In the genomic region with DNA sequence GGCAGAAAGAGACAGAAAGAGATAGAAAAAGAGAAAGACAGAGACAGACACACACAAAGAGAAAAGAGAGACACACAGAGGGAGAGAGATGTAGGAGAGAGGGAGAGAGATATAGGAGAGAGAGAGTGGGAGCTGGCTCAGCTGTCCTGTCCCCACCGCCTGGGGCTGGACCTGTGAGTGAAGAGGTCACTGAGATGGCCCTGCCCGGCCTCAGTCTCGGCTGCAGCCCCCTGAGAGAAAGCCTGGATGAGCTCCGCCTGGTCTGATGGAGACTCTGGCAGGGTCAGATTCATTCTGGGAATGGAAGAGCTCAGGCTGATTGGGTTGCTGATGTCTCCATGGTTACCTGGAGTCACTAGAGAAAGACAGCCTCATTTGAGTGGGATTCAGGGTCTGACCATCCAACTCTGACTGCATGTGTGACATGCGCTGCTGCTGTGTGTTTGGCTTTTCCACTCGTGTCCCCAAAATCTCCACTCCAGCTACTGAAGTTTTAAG, we compare ENCODE assay signal across 16 cellular contexts. TPM values are rescaled to one million over a fixed set of nuclear protein-coding genes. Genes with fewer than 3 reads are reported as not detected.
DNase-seq lines count a peak whose midpoint lies in the region; ATAC-seq and TF ChIP-seq lines count a peak whose summit lies in the region.
"Had no signal": no experiment of that assay in that cellular context is flagged by ENCODE, and none has a peak within 500 bp of the region (broad histone marks: within the 10 kb centered on the region; RNA-seq: fewer than 3 reads in every experiment).

No MANE protein-coding gene starts in this region.

- H3K36me3 Mint-ChIP-seq in activated T-cell treated with anti-CD3 and anti-CD28 coated beads, Interleukin-2, amount 50 U/mL, for 24 hours (ENCODE audit: low read depth): no peaks in the 10 kb centered on the region
- no peaks in the 10 kb centered on the region for H3K36me3 Mint-ChIP-seq in stimulated activated memory B cell treated with anti-CD40 and anti-IgM and Interleukin-4, amounts not matched to agents 10 μg/mL and 1 μg/mL and 100 μg/mL, for 72 hours

- DNase-seq in activated T-cell treated with anti-CD3 and anti-CD28 coated beads, Interleukin-2, amount 50 U/mL, for 24 hours: no peak
- DNase-seq in activated T-cell treated with anti-CD3 and anti-CD28 coated beads, Interleukin-2, amount 50 U/mL, for 48 hours: no peak
- peak; percentile 54 for DNase-seq in SK-N-DZ (ENCODE audit: low spot score)
- DNase-seq in effector memory CD4-positive, alpha-beta T cell: no peak
- DNase-seq in NCI-H524 treated with DMSO at 0.1 percent for 48 hours (lab: John Stamatoyannopoulos, UW): no peak
- no peak for DNase-seq in smooth muscle cell (lab: John Stamatoyannopoulos, UW; ENCODE audit: unreplicated experiment)
- DNase-seq: activated gamma-delta T cell, endodermal cell, IMR-90, NCI-H1092 treated with DMSO at 0.1 percent for 48 hours, NCI-H345, PC-9, sigmoid colon had no signal

- peaks cover 91% of the 10 kb centered on the region for H3K4me1 Mint-ChIP-seq in activated T-cell treated with anti-CD3 and anti-CD28 coated beads, Interleukin-2, amount 50 U/mL, for 24 hours (ENCODE audit: low read depth)
- H3K4me1 Mint-ChIP-seq in stimulated activated memory B cell treated with anti-CD40 and anti-IgM and Interleukin-4, amounts not matched to agents 10 μg/mL and 1 μg/mL and 100 μg/mL, for 72 hours: peaks cover 44% of the 10 kb centered on the region
- H3K4me1 Mint-ChIP-seq: endodermal cell had no signal

- H3K36me3 ChIP-seq in effector memory CD4-positive, alpha-beta T cell (ENCODE audit: control insufficient read depth, insufficient read depth, low read length): no peaks in the 10 kb centered on the region
- H3K36me3 ChIP-seq in smooth muscle cell (ENCODE audit: low read depth): no peaks in the 10 kb centered on the region
- H3K36me3 ChIP-seq: cardiac muscle cell, sigmoid colon had no signal

- H2AFZ ChIP-seq in smooth muscle cell (ENCODE audit: low read depth): no peak overlapping the region
- H2AFZ ChIP-seq: PC-9 had no signal

- no peaks in the 10 kb centered on the region for H4K20me1 ChIP-seq in smooth muscle cell (ENCODE audit: low read depth)

- TF ChIP-seq CTCF in smooth muscle cell (IDR thresholded peaks at IDR 0.05; ENCODE audit: borderline replicate concordance, insufficient read depth, poor library complexity, severe bottlenecking): no peak

- no peaks in the 10 kb centered on the region for H3K9me3 Mint-ChIP-seq in activated T-cell treated with anti-CD3 and anti-CD28 coated beads, Interleukin-2, amount 50 U/mL, for 24 hours
- peaks cover 2% of the 10 kb centered on the region for H3K9me3 Mint-ChIP-seq in stimulated activated memory B cell treated with anti-CD40 and anti-IgM and Interleukin-4, amounts not matched to agents 10 μg/mL and 1 μg/mL and 100 μg/mL, for 72 hours
- H3K9me3 Mint-ChIP-seq: endodermal cell had no signal

- peak overlapping the region; percentile 97 for H3K27ac Mint-ChIP-seq in activated T-cell treated with anti-CD3 and anti-CD28 coated beads, Interleukin-2, amount 50 U/mL, for 24 hours
- H3K27ac Mint-ChIP-seq in stimulated activated memory B cell treated with anti-CD40 and anti-IgM and Interleukin-4, amounts not matched to agents 10 μg/mL and 1 μg/mL and 100 μg/mL, for 72 hours: peak overlapping the region; percentile 90
- H3K27ac Mint-ChIP-seq: endodermal cell had no signal

- 85% methylated on average over 6 of the region's 6 CpGs for WGBS in smooth muscle cell (ENCODE audit: low lambda C conversion rate)

- H3K79me2 ChIP-seq in smooth muscle cell (ENCODE audit: low read depth): no peaks in the 10 kb centered on the region

- no peaks in the 10 kb centered on the region for H3K27me3 ChIP-seq in effector memory CD4-positive, alpha-beta T cell (replicated peaks; ENCODE audit: control insufficient read depth, insufficient read depth, low read length, poor library complexity, severe bottlenecking)
- no peaks in the 10 kb centered on the region for H3K27me3 ChIP-seq in smooth muscle cell (ENCODE audit: low read depth)
- H3K27me3 ChIP-seq: cardiac muscle cell, sigmoid colon had no signal

- peak overlapping the region; percentile 77 for H3K27ac ChIP-seq in effector memory CD4-positive, alpha-beta T cell (ENCODE audit: insufficient read depth, low read length, poor library complexity, severe bottlenecking)
- H3K27ac ChIP-seq in smooth muscle cell (ENCODE audit: low read depth): no peak overlapping the region
- H3K27ac ChIP-seq: cardiac muscle cell, PC-9, sigmoid colon had no signal

- H3K4me2 ChIP-seq in smooth muscle cell: no peak overlapping the region
- H3K4me2 ChIP-seq: PC-9 had no signal

- no peak overlapping the region for H3K4me3 Mint-ChIP-seq in activated T-cell treated with anti-CD3 and anti-CD28 coated beads, Interleukin-2, amount 50 U/mL, for 24 hours
- H3K4me3 Mint-ChIP-seq in stimulated activated memory B cell treated with anti-CD40 and anti-IgM and Interleukin-4, amounts not matched to agents 10 μg/mL and 1 μg/mL and 100 μg/mL, for 72 hours: no peak overlapping the region
- H3K4me3 Mint-ChIP-seq: endodermal cell had no signal

- H3K27me3 Mint-ChIP-seq in activated T-cell treated with anti-CD3 and anti-CD28 coated beads, Interleukin-2, amount 50 U/mL, for 24 hours: no peaks in the 10 kb centered on the region
- no peaks in the 10 kb centered on the region for H3K27me3 Mint-ChIP-seq in stimulated activated memory B cell treated with anti-CD40 and anti-IgM and Interleukin-4, amounts not matched to agents 10 μg/mL and 1 μg/mL and 100 μg/mL, for 72 hours

- H3K4me1 ChIP-seq in effector memory CD4-positive, alpha-beta T cell (ENCODE audit: control insufficient read depth, insufficient read depth, low read length, poor library complexity, severe bottlenecking): peaks cover 87% of the 10 kb centered on the region
- H3K4me1 ChIP-seq in smooth muscle cell (ENCODE audit: low read depth): no peaks in the 10 kb centered on the region
- H3K4me1 ChIP-seq: sigmoid colon had no signal

- H3F3A ChIP-seq in smooth muscle cell (ENCODE audit: low read depth): no peaks in the 10 kb centered on the region

- no peaks in the 10 kb centered on the region for H3K9me3 ChIP-seq in effector memory CD4-positive, alpha-beta T cell (ENCODE audit: control insufficient read depth, low read length)
- no peaks in the 10 kb centered on the region for H3K9me3 ChIP-seq in smooth muscle cell (replicated peaks; ENCODE audit: low read depth)
- H3K9me3 ChIP-seq: sigmoid colon had no signal

- no peak overlapping the region for H3K4me3 ChIP-seq in effector memory CD4-positive, alpha-beta T cell (ENCODE audit: insufficient read depth, low read depth, low read length, poor library complexity, severe bottlenecking)
- no peak overlapping the region for H3K4me3 ChIP-seq in smooth muscle cell
- H3K4me3 ChIP-seq: cardiac muscle cell, PC-9, sigmoid colon had no signal

- no peak overlapping the region for H3K9ac ChIP-seq in smooth muscle cell (ENCODE audit: low read depth)

- ATAC-seq in stimulated activated memory B cell treated with anti-CD40 and anti-IgM and Interleukin-4, amounts not matched to agents 10 μg/mL and 1 μg/mL and 100 μg/mL, for 72 hours: no peak
- no peak for ATAC-seq in HG03460 (IDR thresholded peaks at IDR 0.05; ENCODE audit: unreplicated experiment)

RNA-seq across cellular contexts. Expression of gene SEMA4D, which starts 27.0 kb away (rescaled TPM):
- polyA plus RNA-seq in SK-N-DZ (2014; cell fraction: cytosol; rRNA removed): 15.0 and 18.2 TPM in 2 replicates
- polyA plus RNA-seq in SK-N-DZ (2014; cell fraction: nucleus; rRNA removed): 27.2 and 58.4 TPM in 2 replicates
- 2.4 and 2.7 TPM in 2 replicates for total RNA-seq in smooth muscle cell
- 0.63 and 3.4 TPM in 2 replicates for polyA plus RNA-seq in smooth muscle cell
